ENCODE assay signal across 1 cellular context in the genomic region with DNA sequence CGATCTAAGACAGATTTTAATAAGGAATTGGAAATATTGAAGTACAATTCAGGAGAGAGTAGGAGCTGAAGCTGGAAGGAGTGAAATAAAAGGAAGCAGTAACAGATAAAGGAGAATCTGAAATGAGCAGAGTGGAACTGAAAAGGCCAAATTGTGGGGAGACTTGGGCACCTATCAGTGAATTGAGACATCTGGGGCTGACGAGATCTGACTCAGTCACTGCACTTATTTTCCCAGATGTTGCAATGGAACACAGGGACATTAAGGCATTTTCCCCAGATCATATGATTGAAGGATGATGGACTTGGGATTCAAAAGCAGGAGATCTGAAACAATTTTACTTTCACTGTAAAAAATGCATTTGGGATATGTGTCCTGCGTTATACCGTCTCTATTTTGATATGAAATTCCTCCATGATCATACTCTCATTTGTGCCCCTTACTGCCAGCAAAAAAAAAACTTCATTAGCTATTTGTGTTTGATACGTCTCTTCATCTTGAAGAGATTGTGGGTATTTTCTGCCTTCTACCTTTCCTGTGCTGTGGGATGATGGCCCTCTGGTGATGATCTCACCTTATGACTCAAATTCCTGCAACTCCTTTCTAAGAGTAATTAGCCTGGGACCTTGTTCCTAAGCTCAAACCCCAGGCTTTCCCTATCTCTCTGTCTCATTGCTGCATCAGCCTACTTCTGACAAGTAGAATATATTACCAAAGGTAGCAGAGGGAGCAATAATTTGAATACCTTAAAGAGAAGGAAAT.
TF ChIP-seq lines count a peak whose summit lies in the region.

No MANE protein-coding gene starts in this region.

TF ChIP-seq in H1, 55 proteins besides CTCF, POLR2A, EP300 and RAD21:
- TF ChIP-seq, protein P1, sequence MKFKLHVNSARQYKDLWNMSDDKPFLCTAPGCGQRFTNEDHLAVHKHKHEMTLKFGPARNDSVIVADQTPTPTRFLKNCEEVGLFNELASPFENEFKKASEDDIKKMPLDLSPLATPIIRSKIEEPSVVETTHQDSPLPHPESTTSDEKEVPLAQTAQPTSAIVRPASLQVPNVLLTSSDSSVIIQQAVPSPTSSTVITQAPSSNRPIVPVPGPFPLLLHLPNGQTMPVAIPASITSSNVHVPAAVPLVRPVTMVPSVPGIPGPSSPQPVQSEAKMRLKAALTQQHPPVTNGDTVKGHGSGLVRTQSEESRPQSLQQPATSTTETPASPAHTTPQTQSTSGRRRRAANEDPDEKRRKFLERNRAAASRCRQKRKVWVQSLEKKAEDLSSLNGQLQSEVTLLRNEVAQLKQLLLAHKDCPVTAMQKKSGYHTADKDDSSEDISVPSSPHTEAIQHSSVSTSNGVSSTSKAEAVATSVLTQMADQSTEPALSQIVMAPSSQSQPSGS (IDR thresholded peaks at IDR 0.05; ENCODE audit: low read length) = no peak
- TF ChIP-seq KDM1A (IDR thresholded peaks at IDR 0.05; ENCODE audit: borderline replicate concordance, low read length) (no peak), TCF12 (IDR thresholded peaks at IDR 0.05; ENCODE audit: low read depth, low read length) (no peak), SUZ12 (IDR thresholded peaks at IDR 0.05; ENCODE audit: low read length) (no peak), GTF2F1 (IDR thresholded peaks at IDR 0.05; ENCODE audit: borderline replicate concordance, low read depth, low read length) (no peak), PHF8 (conservative IDR thresholded peaks at IDR 0.05; ENCODE audit: low read depth, low read length) (no peak), NRF1 (IDR thresholded peaks at IDR 0.05; ENCODE audit: low read depth, low read length) (no peak), RBBP5 (IDR thresholded peaks at IDR 0.05; ENCODE audit: borderline replicate concordance, low read depth, low read length) (no peak), ZNF274 (IDR thresholded peaks at IDR 0.05; ENCODE audit: borderline replicate concordance, extremely low read depth, low read length) (no peak)
TF ChIP-seq in H1: peak in this region for 0.
